7 cellular contexts compared by ENCODE assay signal in genomic region chr1:43651922-43652321, GRCh38. TPM values are rescaled to one million over a fixed set of nuclear protein-coding genes. Genes with fewer than 3 reads are reported as not detected.
DNase-seq lines count a peak whose midpoint lies in the region; ATAC-seq, FAIRE-seq and TF ChIP-seq lines count a peak whose summit lies in the region.

No MANE protein-coding gene starts in this region.

- no peak overlapping the region for H3K27ac Mint-ChIP-seq in activated CD4-positive, alpha-beta memory T cell treated with anti-CD3 and anti-CD28 coated beads for 36 hours

- CTCF ChIA-PET in HEK293 (lab: Yijun Ruan, JAX): interaction anchor here (0.7 to 1.3 kb wide), 3 partner anchors 122 to 353 kb away, joined by 3 read pairs; no protein-coding TSS in a partner anchor
- CTCF ChIA-PET in activated CD4-positive, alpha-beta memory T cell treated with anti-CD3 and anti-CD28 coated beads for 36 hours (lab: Charles Lee): interaction anchor here (0.9 kb wide), 1 partner anchor 355 kb away, joined by 3 read pairs; no protein-coding TSS in a partner anchor

- peak overlapping the region; percentile 99 for H3K4me3 Mint-ChIP-seq in activated CD4-positive, alpha-beta memory T cell treated with anti-CD3 and anti-CD28 coated beads for 36 hours

- DNase-seq in activated CD4-positive, alpha-beta memory T cell treated with anti-CD3 and anti-CD28 coated beads for 36 hours: no peak
- DNase-seq in foreskin keratinocyte (no peak), small intestine (peak; percentile 88), NCI-H748 treated with DMSO at 0.1 percent for 48 hours (lab: John Stamatoyannopoulos, UW) (no peak), pancreas (no peak)
- no peak for DNase-seq in stimulated activated CD8-positive, alpha-beta memory T cell treated with anti-CD3 and anti-CD28 coated beads, Interleukin-4, amount 100 ng/mL, for 48 hours

- H3K9me3 ChIP-seq in HEK293 (ENCODE audit: control insufficient read depth, insufficient read depth, low read depth, low read length) (no peaks in the 10 kb centered on the region), small intestine (ENCODE audit: control insufficient read depth, low read depth) (no peaks in the 10 kb centered on the region), pancreas (no peaks in the 10 kb centered on the region)

- TF ChIP-seq CTCF in HEK293 (tag by site-specific recombination; IDR thresholded peaks at IDR 0.05): no peak
- no peak for TF ChIP-seq CTCF in foreskin keratinocyte (conservative IDR thresholded peaks at IDR 0.05)
- no peak for TF ChIP-seq CTCF in pancreas (IDR thresholded peaks at IDR 0.05)

- intact Hi-C loops in activated CD4-positive, alpha-beta memory T cell treated with anti-CD3 and anti-CD28 coated beads for 36 hours (cut with micrococcal nuclease): loop anchor here (2.0 to 5.0 kb wide), 2 partner anchors 125 to 561 kb away; partner anchors contain the start of gene DMAP1
- intact Hi-C loops in pancreas (cut with DNase I): no loop called here

- no peaks in the 10 kb centered on the region for H3K27me3 Mint-ChIP-seq in activated CD4-positive, alpha-beta memory T cell treated with anti-CD3 and anti-CD28 coated beads for 36 hours

- H3K9me3 Mint-ChIP-seq in activated CD4-positive, alpha-beta memory T cell treated with anti-CD3 and anti-CD28 coated beads for 36 hours: no peaks in the 10 kb centered on the region

- peaks cover 26% of the 10 kb centered on the region for H3K36me3 Mint-ChIP-seq in activated CD4-positive, alpha-beta memory T cell treated with anti-CD3 and anti-CD28 coated beads for 36 hours

- no peak for FAIRE-seq in small intestine (lab: Jason Lieb, UNC)
- no peak for FAIRE-seq in pancreas (lab: Jason Lieb, UNC)

- H3K4me1 Mint-ChIP-seq in activated CD4-positive, alpha-beta memory T cell treated with anti-CD3 and anti-CD28 coated beads for 36 hours (ENCODE audit: low read depth): peaks cover 30% of the 10 kb centered on the region

- H3K27ac ChIP-seq in HEK293 (ENCODE audit: extremely low read depth, low read depth, low read length) (no peak overlapping the region), foreskin keratinocyte (peak overlapping the region; percentile 11), small intestine (ENCODE audit: low read depth in 1 of 2, low read length in 1 of 2) (peak overlapping the region; percentile 27 to 76), pancreas (no peak overlapping the region)

- H3K4me3 ChIP-seq in HEK293 (ENCODE audit: low read depth, low read length) (no peak overlapping the region), small intestine (ENCODE audit: low read depth in 1 of 2, low read length in 2 of 2) (peak overlapping the region in 1 of 2 donors; percentile 89), pancreas (peak overlapping the region in 1 of 4 donors; percentile 62)

- H3K36me3 ChIP-seq in HEK293 (ENCODE audit: control insufficient read depth in 2 of 2, insufficient read depth in 1 of 2, low read length in 2 of 2) (peaks cover 28 to 40% of the 10 kb centered on the region in 2 experiments), small intestine (ENCODE audit: control insufficient read depth in 2 of 2, insufficient read depth in 2 of 2, low read length in 2 of 2) (peaks cover 9 to 17% of the 10 kb centered on the region in 2 donors), pancreas (peaks cover 4 to 28% (median 11%) of the 10 kb centered on the region in 3 donors)

- H3K4me1 ChIP-seq in HEK293 (ENCODE audit: control insufficient read depth, insufficient read depth, low read length): no peaks in the 10 kb centered on the region
- H3K4me1 ChIP-seq in foreskin keratinocyte: peaks cover 4% of the 10 kb centered on the region
- peaks cover 0 to 3% of the 10 kb centered on the region in 2 donors for H3K4me1 ChIP-seq in small intestine (ENCODE audit: control insufficient read depth in 2 of 2, insufficient read depth in 1 of 2, low read depth in 1 of 2, low read length in 1 of 2)
- H3K4me1 ChIP-seq in pancreas: peaks cover 12 to 17% (median 15%) of the 10 kb centered on the region in 3 donors

- POLR2A ChIA-PET in HEK293 (lab: Yijun Ruan, JAX): interaction anchor here (2.4 to 3.4 kb wide), 3 partner anchors 8 to 16 kb away, joined by 19 to 32 read pairs (median 27); no protein-coding TSS in a partner anchor
- POLR2A ChIA-PET in activated CD4-positive, alpha-beta memory T cell treated with anti-CD3 and anti-CD28 coated beads for 36 hours (lab: Charles Lee): interaction anchor here (0.7 to 3.1 kb wide), 5 partner anchors 8 to 195 kb away, joined by 3 to 18 read pairs (median 3); partner anchors contain the start of gene ST3GAL3

- H3K27me3 ChIP-seq in foreskin keratinocyte (no peaks in the 10 kb centered on the region), small intestine (ENCODE audit: control insufficient read depth in 2 of 2, insufficient read depth in 2 of 2, low read length in 2 of 2) (no peaks in the 10 kb centered on the region), pancreas (no peaks in the 10 kb centered on the region)

- 17 to 47% (median 19%) methylated on average over 3 of the region's 3 CpGs for WGBS in small intestine, 3 donors
- 41 to 43% methylated on average over 3 of the region's 3 CpGs for WGBS in pancreas, 2 donors

- ATAC-seq in foreskin keratinocyte (no peak), pancreas (no peak)

TF ChIP-seq in HEK293, 187 proteins besides CTCF, POLR2A, EP300 and RAD21:
- no peak for TF ChIP-seq ZNF211 (tag by site-specific recombination; IDR thresholded peaks at IDR 0.05; ENCODE audit: low read depth)
- TF ChIP-seq KLF1 (tag by site-specific recombination; IDR thresholded peaks at IDR 0.05): peak; percentile 51; the same call in 1 of the 2 replicates

RNA-seq across cellular contexts. Expression of gene KDM4A, which starts 2.0 kb away (rescaled TPM):
- 10 to 100 TPM; 31.9 to 32.4 TPM for total RNA-seq in activated CD4-positive, alpha-beta memory T cell treated with anti-CD3 and anti-CD28 coated beads for 36 hours
- 29.5 and 30.1 TPM in 2 replicates for total RNA-seq in foreskin keratinocyte
- polyA plus RNA-seq in foreskin keratinocyte: 10.3 and 11.5 TPM in 2 replicates
- 10 to 100 TPM; 19.2 to 36.0 (median 32.8) TPM for polyA plus RNA-seq in small intestine
- total RNA-seq in pancreas: 10 to 100 TPM in 5 of 6 donors, 1 to 10 TPM in 1; 8.5 to 25.8 (median 14.1) TPM
- polyA plus RNA-seq in pancreas: 1 to 10 TPM; 9.0 to 9.9 TPM

RNA-seq across cellular contexts. Expression of gene ST3GAL3, which starts 55.4 kb away (rescaled TPM):
- 10 to 100 TPM; 14.7 to 16.0 TPM for total RNA-seq in activated CD4-positive, alpha-beta memory T cell treated with anti-CD3 and anti-CD28 coated beads for 36 hours
- 12.4 and 13.6 TPM in 2 replicates for total RNA-seq in foreskin keratinocyte
- polyA plus RNA-seq in foreskin keratinocyte: 16.3 and 17.3 TPM in 2 replicates
- 1 to 10 TPM; 1.1 to 5.2 (median 2.2) TPM for polyA plus RNA-seq in small intestine
- total RNA-seq in pancreas: 1 to 10 TPM; 5.6 to 9.5 (median 7.5) TPM
- polyA plus RNA-seq in pancreas: 10 to 100 TPM; 10.2 to 11.4 TPM

Comparison
In these comparisons a context has a peak if more than half of its experiments do, and no peak if none do; other contexts are left out.
1. H3K27ac ChIP-seq: peak in foreskin keratinocyte (single experiment) and small intestine (2 of 2); none in HEK293 (single experiment) and pancreas (0 of 4).